ENCODE assay signal across 29 cellular contexts in the genomic region with DNA sequence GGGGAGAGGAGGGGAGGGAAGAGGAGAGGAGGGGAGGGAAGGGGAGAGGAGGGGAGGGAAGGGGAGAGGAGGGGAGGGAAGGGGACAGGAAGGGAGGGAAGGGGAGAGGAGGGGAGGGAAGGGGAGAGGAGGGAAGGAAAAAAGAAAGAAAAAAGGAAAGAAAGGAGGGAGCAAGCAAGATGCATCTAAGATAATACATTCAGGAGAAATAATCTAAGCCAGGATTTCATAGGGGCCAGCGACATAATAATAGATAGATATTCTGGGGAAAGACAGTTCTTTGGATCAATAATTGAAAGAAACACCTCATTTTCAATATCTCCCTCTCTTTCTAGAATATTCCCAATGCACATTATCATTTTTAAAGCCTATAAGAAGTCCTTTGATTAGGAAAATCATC.
"Had no signal": no experiment of that assay in that cellular context is flagged by ENCODE, and none has a peak within 500 bp of the region (broad histone marks: within the 10 kb centered on the region; RNA-seq: fewer than 3 reads in every experiment).

No MANE protein-coding gene starts in this region.

- H3K36me3 ChIP-seq: colonic mucosa, esophagus muscularis mucosa, esophagus squamous epithelium, gastrocnemius medialis, gastroesophageal sphincter, heart left ventricle, heart right ventricle had no signal

- H3K27ac Mint-ChIP-seq: dendritic cell treated with granulocyte-macrophage colony-stimulating factor and Interleukin-4, amounts not matched to agents 40 ng/mL and 50 ng/mL, for 4 days; endodermal cell had no signal

- H3K27me3 Mint-ChIP-seq: dendritic cell treated with granulocyte-macrophage colony-stimulating factor and Interleukin-4, amounts not matched to agents 40 ng/mL and 50 ng/mL, for 4 days; effector memory CD8-positive, alpha-beta T cell had no signal

- H3K9me3 ChIP-seq: colonic mucosa, esophagus squamous epithelium, gastrocnemius medialis, gastroesophageal sphincter had no signal

- FAIRE-seq: colon, endometrium, endothelial cell of umbilical vein, frontal cortex had no signal

- H3K9me3 Mint-ChIP-seq: dendritic cell treated with granulocyte-macrophage colony-stimulating factor and Interleukin-4, amounts not matched to agents 40 ng/mL and 50 ng/mL, for 4 days; effector memory CD8-positive, alpha-beta T cell had no signal

- H3K4me3 Mint-ChIP-seq: dendritic cell treated with granulocyte-macrophage colony-stimulating factor and Interleukin-4, amounts not matched to agents 40 ng/mL and 50 ng/mL, for 4 days; effector memory CD8-positive, alpha-beta T cell; endodermal cell had no signal

- H3K4me1 ChIP-seq: colonic mucosa, esophagus muscularis mucosa, esophagus squamous epithelium, foreskin keratinocyte, gastrocnemius medialis, gastroesophageal sphincter, heart left ventricle had no signal

- DNase-seq: colonic mucosa; cortex of kidney; dermis blood vessel endothelial cell; dorsolateral prefrontal cortex; effector CD4-positive, alpha-beta T cell; effector CD8-positive, alpha-beta T cell; effector memory CD4-positive, alpha-beta T cell; effector memory CD8-positive, alpha-beta T cell; endodermal cell; erythroblast; esophagus squamous epithelium; foreskin fibroblast; foreskin keratinocyte; foreskin melanocyte; gastrocnemius medialis; glutamatergic neuron; head of caudate nucleus; heart left ventricle; heart right ventricle had no signal

- H3K27me3 ChIP-seq: colonic mucosa, dorsolateral prefrontal cortex, esophagus muscularis mucosa, esophagus squamous epithelium, foreskin keratinocyte, gastrocnemius medialis, gastroesophageal sphincter, heart left ventricle, heart right ventricle had no signal

- H3K27ac ChIP-seq: colonic mucosa, coronary artery, dorsolateral prefrontal cortex, epithelial cell of prostate, esophagus muscularis mucosa, esophagus squamous epithelium, foreskin keratinocyte, gastrocnemius medialis, gastroesophageal sphincter, heart left ventricle, heart right ventricle had no signal

- ATAC-seq: effector memory CD8-positive, alpha-beta T cell; esophagus mucosa; foreskin keratinocyte; gastrocnemius medialis; gastroesophageal sphincter; heart left ventricle; heart right ventricle had no signal

- H3K4me3 ChIP-seq: colonic mucosa, coronary artery, dorsolateral prefrontal cortex, esophagus muscularis mucosa, esophagus squamous epithelium, gastrocnemius medialis, gastroesophageal sphincter, heart left ventricle, heart right ventricle had no signal
